21 cellular contexts compared by ENCODE assay signal in genomic region chr7:108086546-108086945, GRCh38. TPM values are rescaled to one million over a fixed set of nuclear protein-coding genes. Genes with fewer than 3 reads are reported as not detected.
A peak's percentile ranks its signal among the peaks of the same experiment; 100 is the strongest.
DNase-seq lines count a peak whose midpoint lies in the region; TF ChIP-seq lines count a peak whose summit lies in the region.
"Had no signal": no experiment of that assay in that cellular context is flagged by ENCODE, and none has a peak within 500 bp of the region (broad histone marks: within the 10 kb centered on the region; RNA-seq: fewer than 3 reads in every experiment).

No MANE protein-coding gene starts in this region.

- TF ChIP-seq POLR2A in esophagus muscularis mucosa (IDR thresholded peaks at IDR 0.05; ENCODE audit: low read depth), result no peak

- H3K36me3 ChIP-seq in esophagus muscularis mucosa, result no peaks in the 10 kb centered on the region

- H3K27me3 ChIP-seq in esophagus muscularis mucosa, result no peaks in the 10 kb centered on the region

- H3K4me3 ChIP-seq in HFF-Myc (replicated peaks; ENCODE audit: low read depth, low read length), result no peak overlapping the region
- no peak overlapping the region for H3K4me3 ChIP-seq in esophagus muscularis mucosa
- H3K4me3 ChIP-seq: GM12878 had no signal

- intact Hi-C loops in esophagus muscularis mucosa (cut with DNase I), result no loop called here

- H3K36me3 Mint-ChIP-seq in osteocyte (ENCODE audit: unreplicated experiment), result peaks cover 2% of the 10 kb centered on the region
- H3K36me3 Mint-ChIP-seq: CD8-positive, alpha-beta memory T cell had no signal

- H3K4me3 Mint-ChIP-seq in osteocyte (ENCODE audit: unreplicated experiment), result no peak overlapping the region
- H3K4me3 Mint-ChIP-seq: CD8-positive, alpha-beta memory T cell had no signal

- peaks cover 0 to 3% (median 0%) of the 10 kb centered on the region in 4 donors for H3K9me3 ChIP-seq in esophagus muscularis mucosa

- no peaks in the 10 kb centered on the region for H3K27me3 Mint-ChIP-seq in osteocyte (ENCODE audit: unreplicated experiment)

- peaks cover 32% of the 10 kb centered on the region for H3K4me1 Mint-ChIP-seq in osteocyte (ENCODE audit: unreplicated experiment)
- H3K4me1 Mint-ChIP-seq: CD8-positive, alpha-beta memory T cell had no signal

- H3K27ac ChIP-seq in esophagus muscularis mucosa (replicated peaks in 1 of 4), result no peak overlapping the region
- H3K27ac ChIP-seq: RWPE1 had no signal

- WGBS in esophagus muscularis mucosa, result 75% methylated on average over 2 of the region's 2 CpGs

- H3K9me3 Mint-ChIP-seq in osteocyte (ENCODE audit: unreplicated experiment), result peaks cover 2% of the 10 kb centered on the region

- H3K27ac Mint-ChIP-seq in osteocyte (ENCODE audit: unreplicated experiment), result peak overlapping the region; percentile 65

- H3K4me1 ChIP-seq in esophagus muscularis mucosa, result peaks cover 0 to 17% (median 6%) of the 10 kb centered on the region in 4 donors

- TF ChIP-seq EP300 in esophagus muscularis mucosa (IDR thresholded peaks at IDR 0.05), result no peak

- peak; percentile 67 for DNase-seq in EH (ENCODE audit: low read depth)
- DNase-seq in HFF-Myc (ENCODE audit: extremely low read depth, low read depth), result peak; percentile 97
- DNase-seq in esophagus muscularis mucosa (ENCODE audit: extremely low spot score), result peak; percentile 29
- DNase-seq in osteocyte (ENCODE audit: extremely low spot score, unreplicated experiment), result no peak
- DNase-seq in NOMO-1 (lab: John Stamatoyannopoulos, UW; ENCODE audit: unreplicated experiment in 2 of 2), result no peak
- no peak for DNase-seq in cerebellar cortex (ENCODE audit: low spot score)
- no peak for DNase-seq in NCI-H748 (lab: John Stamatoyannopoulos, UW; ENCODE audit: unreplicated experiment)
- DNase-seq: C1 segment of cervical spinal cord; CD8-positive, alpha-beta memory T cell; DMS79 treated with DMSO at 0.1 percent for 48 hours; GDM1; HCEC 1CT; NCI-H1092 treated with DMSO at 0.1 percent for 48 hours; NCI-H2029 treated with DMSO at 0.1 percent for 48 hours; NCI-H2171; NCI-H510A; NCI-H774; SIG-M5 had no signal

- no peak for TF ChIP-seq CTCF in HFF-Myc (IDR thresholded peaks at IDR 0.05; ENCODE audit: low read depth, low read length, missing control alignments)
- TF ChIP-seq CTCF in esophagus muscularis mucosa (IDR thresholded peaks at IDR 0.05), result no peak
- TF ChIP-seq CTCF in osteocyte (IDR thresholded peaks at IDR 0.05), result no peak

RNA-seq across cellular contexts. Expression of gene LAMB4, which starts 43.6 kb away (rescaled TPM):
- total RNA-seq in esophagus muscularis mucosa (1 to 10 TPM in 2 of 4 donors, under 1 TPM in 1, not detected in 1; 0.75 to 2.6 (median 1.7) TPM), osteocyte (0.75 and 1.1 TPM in 2 replicates)
- total RNA-seq: CD8-positive, alpha-beta memory T cell; LHCN-M2 had no signal

Comparison
In these comparisons a context has a peak if more than half of its experiments do, and no peak if none do; other contexts are left out.
1. DNase-seq: peak in EH (single experiment), HFF-Myc (single experiment) and esophagus muscularis mucosa (single experiment); none in osteocyte (single experiment), NOMO-1 (0 of 2), cerebellar cortex (single experiment) and NCI-H748 (single experiment).